In genomic region chr6:168196385-168196860, GRCh38 we compare ENCODE assay signal across 12 cellular contexts.
A peak's percentile ranks its signal among the peaks of the same experiment; 100 is the strongest.
DNase-seq lines count a peak whose midpoint lies in the region; ATAC-seq and TF ChIP-seq lines count a peak whose summit lies in the region.
"Had no signal": no experiment of that assay in that cellular context is flagged by ENCODE, and none has a peak within 500 bp of the region (broad histone marks: within the 10 kb centered on the region; RNA-seq: fewer than 3 reads in every experiment).

No MANE protein-coding gene starts in this region.

- no peak overlapping the region for H3K27ac ChIP-seq in tibial artery
- H3K27ac ChIP-seq: SJCRH30 had no signal

- in situ Hi-C loops in ACHN (cut with HindIII; ENCODE audit: low pct_ligation_motif_present, low pct_unique_long_range_greater_than_20kb, low sequenced_read_pairs), result no loop called here

- H3K9me3 Mint-ChIP-seq in activated CD4-positive, alpha-beta T cell treated with anti-CD3 and anti-CD28 coated beads for 36 hours (ENCODE audit: low read depth), result no peaks in the 10 kb centered on the region

- H3K36me3 ChIP-seq in tibial artery, result no peaks in the 10 kb centered on the region
- H3K36me3 ChIP-seq: SJCRH30 had no signal

- H3K4me3 ChIP-seq in tibial artery, result no peak overlapping the region
- H3K4me3 ChIP-seq: SJCRH30 had no signal

- H3K27ac Mint-ChIP-seq in activated CD4-positive, alpha-beta T cell treated with anti-CD3 and anti-CD28 coated beads for 36 hours, result no peak overlapping the region

- no peaks in the 10 kb centered on the region for H3K4me1 Mint-ChIP-seq in activated CD4-positive, alpha-beta T cell treated with anti-CD3 and anti-CD28 coated beads for 36 hours

- H3K36me3 Mint-ChIP-seq in activated CD4-positive, alpha-beta T cell treated with anti-CD3 and anti-CD28 coated beads for 36 hours (ENCODE audit: low read depth), result no peaks in the 10 kb centered on the region

- H3K4me1 ChIP-seq in tibial artery, result no peaks in the 10 kb centered on the region

- no peak for TF ChIP-seq CTCF in tibial artery (IDR thresholded peaks at IDR 0.05)

- H3K27me3 Mint-ChIP-seq in activated CD4-positive, alpha-beta T cell treated with anti-CD3 and anti-CD28 coated beads for 36 hours, result peaks cover 7% of the 10 kb centered on the region

- CTCF ChIA-PET in activated CD4-positive, alpha-beta T cell treated with anti-CD3 and anti-CD28 coated beads for 36 hours (lab: Charles Lee), result no interaction called here

- ATAC-seq in esophagus mucosa (peak; percentile 43), HG02870 (IDR thresholded peaks at IDR 0.05; ENCODE audit: unreplicated experiment) (no peak)
- ATAC-seq in activated CD4-positive, alpha-beta T cell treated with anti-CD3 and anti-CD28 coated beads for 36 hours, result no peak

- H3K27me3 ChIP-seq in tibial artery, result peaks cover 0 to 22% of the 10 kb centered on the region in 2 donors

- peak; percentile 85 for DNase-seq in NCI-H1105 (lab: John Stamatoyannopoulos, UW)
- peak; percentile 93 for DNase-seq in NCI-H510A treated with DMSO at 0.1 percent for 48 hours (lab: John Stamatoyannopoulos, UW)
- DNase-seq in tibial artery, result peak; percentile 9 to 23
- no peak for DNase-seq in activated CD4-positive, alpha-beta T cell treated with anti-CD3 and anti-CD28 coated beads for 36 hours
- DNase-seq in ACHN, result no peak
- DNase-seq: activated T-cell treated with anti-CD3 and anti-CD28 coated beads, Interleukin-2, amount 50 U/mL, for 1 hour; aorta; hippocampal formation; SJCRH30; stimulated activated CD4-positive, alpha-beta T cell treated with anti-CD3 and anti-CD28 coated beads, Interleukin-2, amount 100 ng/mL, for 48 hours had no signal

- POLR2A ChIA-PET in activated CD4-positive, alpha-beta T cell treated with anti-CD3 and anti-CD28 coated beads for 36 hours (lab: Charles Lee), result no interaction called here

- no peaks in the 10 kb centered on the region for H3K9me3 ChIP-seq in tibial artery
- H3K9me3 ChIP-seq: SJCRH30 had no signal

- H3K4me3 Mint-ChIP-seq in activated CD4-positive, alpha-beta T cell treated with anti-CD3 and anti-CD28 coated beads for 36 hours, result no peak overlapping the region

- intact Hi-C loops in tibial artery (cut with DNase I; ENCODE audit: low total_unique reads), result no loop called here
- intact Hi-C loops in activated CD4-positive, alpha-beta T cell treated with anti-CD3 and anti-CD28 coated beads for 36 hours (cut with DNase I, micrococcal nuclease), result no loop called here

Comparison
In these comparisons a context has a peak if more than half of its experiments do, and no peak if none do; other contexts are left out.
1. DNase-seq: peak in NCI-H1105 (single experiment), NCI-H510A treated with DMSO at 0.1 percent for 48 hours (single experiment) and tibial artery (2 of 2); none in activated CD4-positive, alpha-beta T cell treated with anti-CD3 and anti-CD28 coated beads for 36 hours (single experiment) and ACHN (single experiment).